ENCODE assay signal across 8 cellular contexts in the genomic region with DNA sequence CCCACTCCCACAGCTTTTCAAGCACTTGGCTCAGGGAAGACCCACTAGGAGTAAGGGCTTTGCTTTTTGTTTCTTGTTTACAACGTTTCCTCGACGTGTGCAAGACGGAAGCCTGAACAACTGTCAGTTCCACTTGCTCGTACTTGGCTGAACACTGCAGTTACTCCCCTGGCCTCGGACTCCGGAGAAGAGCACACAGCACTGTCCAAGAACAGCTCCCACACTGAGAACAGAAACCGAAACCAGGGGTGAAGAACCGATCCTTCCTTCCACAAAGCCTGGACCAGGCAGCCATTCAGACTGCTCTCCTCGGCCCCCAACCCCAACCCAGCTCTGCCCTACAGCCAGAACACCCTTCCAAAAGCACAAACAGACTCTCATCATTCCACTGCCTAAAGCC. TPM values are rescaled to one million over a fixed set of nuclear protein-coding genes. Genes with fewer than 3 reads are reported as not detected.
DNase-seq lines count a peak whose midpoint lies in the region; TF ChIP-seq lines count a peak whose summit lies in the region.

No MANE protein-coding gene starts in this region.

- peaks cover 0 to 2% (median 0%) of the 10 kb centered on the region in 3 donors for H3K27me3 Mint-ChIP-seq in immature natural killer cell (ENCODE audit: low read depth in 3 of 3)

- peak overlapping the region; percentile 46 for H3K27ac ChIP-seq in HL-60 (replicated peaks)
- H3K27ac ChIP-seq in angular gyrus (ENCODE audit: low read depth, low read length): peak overlapping the region; percentile 11
- peak overlapping the region in 18 of 21 experiments; percentile 31 to 81 (median 68) for H3K27ac ChIP-seq in skin epidermis

- peaks cover 79 to 95% of the 10 kb centered on the region in 2 donors for H3K4me1 Mint-ChIP-seq in immature natural killer cell

- H3K4me3 Mint-ChIP-seq in immature natural killer cell: peak overlapping the region; percentile 77 to 88 (median 86)

- no peaks in the 10 kb centered on the region for H3K9me3 Mint-ChIP-seq in immature natural killer cell

- TF ChIP-seq CTCF in GM12865 (IDR thresholded peaks at IDR 0.05; ENCODE audit: insufficient read depth, low read depth, low read length, missing control alignments) (no peak), HL-60 (IDR thresholded peaks at IDR 0.05; ENCODE audit: insufficient read depth, low read length) (no peak)

- H3K36me3 Mint-ChIP-seq in immature natural killer cell: peaks cover 0 to 8% (median 0%) of the 10 kb centered on the region in 3 donors

- H3K4me3 ChIP-seq in GM12865 (ENCODE audit: low read depth, low read length): peak overlapping the region; percentile 29
- peak overlapping the region; percentile 13 for H3K4me3 ChIP-seq in HL-60 (replicated peaks; ENCODE audit: insufficient read depth, low read length)
- peak overlapping the region in 5 of 7 experiments; percentile 1 to 36 (median 7) for H3K4me3 ChIP-seq in skin epidermis

- DNase-seq in GM12865 (ENCODE audit: low read depth) (peak; percentile 66), HL-60 (ENCODE audit: low read depth in 1 of 2, low spot score in 1 of 2) (peak in 1 of 2 experiments; percentile 56), immature natural killer cell (peak; percentile 32 to 38 (median 33)), KG1 (lab: John Stamatoyannopoulos, UW) (no peak)
- DNase-seq in central memory CD4-positive, alpha-beta T cell: no peak
- DNase-seq in effector CD8-positive, alpha-beta T cell (lab: John Stamatoyannopoulos, UW): no peak

- H3K27me3 ChIP-seq in HL-60 (ENCODE audit: insufficient read depth, poor library complexity, severe bottlenecking): no peaks in the 10 kb centered on the region

- H3K27ac Mint-ChIP-seq in immature natural killer cell: peak overlapping the region; percentile 88 to 98 (median 94)

RNA-seq across cellular contexts. Expression of a gene that starts 25.5 kb away (rescaled TPM):
- polyA plus RNA-seq in immature natural killer cell: 100 to 1,000 TPM in 1 of 3 donors, 10 to 100 TPM in 2; 68.5 to 103 (median 76.9) TPM

Comparison
In these comparisons a context has a peak if more than half of its experiments do, and no peak if none do; other contexts are left out.
1. DNase-seq: peak in GM12865 (single experiment) and immature natural killer cell (3 of 3); none in central memory CD4-positive, alpha-beta T cell (single experiment), KG1 (single experiment) and effector CD8-positive, alpha-beta T cell (single experiment).
2. H3K27ac ChIP-seq: peak in every context shown above with its lines; median percentile 68 in skin epidermis; 46 in HL-60; 11 in angular gyrus.
3. Peak in every context shown above with its lines, with median percentiles within 50 percentile points of each other: H3K4me3 ChIP-seq.